8 cellular contexts compared by ENCODE assay signal in genomic region chr3:161851941-161852566, GRCh38.
DNase-seq lines count a peak whose midpoint lies in the region; ATAC-seq and TF ChIP-seq lines count a peak whose summit lies in the region.

No MANE protein-coding gene starts in this region.

- peak; percentile 58 for TF ChIP-seq CTCF in lower lobe of right lung (IDR thresholded peaks at IDR 0.05)

- peak; percentile 66 for ATAC-seq in GM19467 (IDR thresholded peaks at IDR 0.05; ENCODE audit: unreplicated experiment)
- peak; percentile 78 for ATAC-seq in HG03439 (IDR thresholded peaks at IDR 0.05; ENCODE audit: unreplicated experiment)
- peak; percentile 59 to 68 for ATAC-seq in lower lobe of right lung

- no peaks in the 10 kb centered on the region for H3K27me3 ChIP-seq in lower lobe of right lung (ENCODE audit: low read depth)

- H3K4me1 ChIP-seq in lower lobe of right lung, result no peaks in the 10 kb centered on the region

- H3K27ac ChIP-seq in lower lobe of right lung, result no peak overlapping the region

- intact Hi-C loops in lower lobe of right lung (cut with DNase I), result no loop called here

- no peaks in the 10 kb centered on the region for H3K36me3 ChIP-seq in lower lobe of right lung

- DNase-seq in NCI-H82 (lab: John Stamatoyannopoulos, UW) (peak; percentile 78), NCI-H82 treated with DMSO at 0.1 percent for 48 hours (lab: John Stamatoyannopoulos, UW; ENCODE audit: unreplicated experiment) (no peak), OCI-M1 (lab: John Stamatoyannopoulos, UW) (peak; percentile 66), cerebellum (ENCODE audit: low spot score) (peak; percentile 1), lower lobe of right lung (no peak), activated gamma-delta T cell treated with Interleukin-2 at 50 U/mL for 16 hours (no peak)

- H3K9me3 ChIP-seq in lower lobe of right lung, result no peaks in the 10 kb centered on the region

- H3K4me3 ChIP-seq in lower lobe of right lung, result no peak overlapping the region

Comparison
In these comparisons a context has a peak if more than half of its experiments do, and no peak if none do; other contexts are left out.
1. DNase-seq: peak in NCI-H82 (single experiment), OCI-M1 (single experiment) and cerebellum (single experiment); none in NCI-H82 treated with DMSO at 0.1 percent for 48 hours (single experiment), lower lobe of right lung (single experiment) and activated gamma-delta T cell treated with Interleukin-2 at 50 U/mL for 16 hours (single experiment).
2. Peak in every context shown above with its lines, with median percentiles within 50 percentile points of each other: ATAC-seq.